ENCODE assay signal across 1 cellular context in the genomic region with DNA sequence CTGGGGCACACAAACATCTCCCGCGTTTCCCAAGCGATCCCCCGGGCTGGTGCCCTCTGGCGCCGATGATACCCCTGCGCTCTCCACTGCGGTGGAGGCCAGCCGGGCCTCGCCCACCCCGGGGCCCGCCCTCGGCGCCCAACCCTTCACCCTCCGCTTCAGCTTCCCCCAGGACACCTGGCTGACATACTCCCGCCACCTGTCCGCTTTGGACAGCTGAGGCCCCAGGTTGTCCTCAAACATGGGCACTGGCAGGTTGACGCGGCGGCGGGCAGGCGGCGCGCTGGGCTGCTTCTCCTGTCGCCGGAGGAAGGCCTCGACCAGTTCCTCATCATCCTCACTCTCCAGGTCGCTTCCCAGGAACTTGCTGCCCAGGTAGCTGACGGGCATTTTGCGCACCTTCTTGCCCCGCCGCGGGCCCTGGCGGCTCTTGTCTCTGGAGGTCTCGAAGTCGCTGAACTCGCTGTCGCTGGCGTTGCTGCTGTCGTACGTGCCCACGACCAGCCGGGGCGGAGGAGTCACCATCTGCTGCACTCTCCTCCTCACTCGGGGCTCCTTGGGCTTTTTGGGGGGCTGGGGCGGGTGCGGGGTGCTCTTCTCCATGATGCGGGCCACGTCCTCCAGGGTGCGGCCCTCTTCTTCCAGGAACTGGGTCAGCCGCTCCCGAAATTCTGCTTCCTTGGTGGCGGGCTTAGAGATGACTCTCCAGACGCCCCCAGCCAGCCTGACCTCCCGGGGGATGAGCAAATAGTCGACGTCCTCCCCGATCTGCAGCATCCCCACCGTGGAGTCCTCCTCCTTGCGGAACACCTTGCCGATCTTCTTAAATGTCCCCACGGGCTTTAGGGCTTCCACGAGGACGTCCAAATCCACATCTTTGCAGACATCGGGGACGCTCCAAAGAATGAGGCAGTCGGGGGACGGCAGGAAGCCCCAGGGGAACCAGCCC.
TF ChIP-seq lines count a peak whose summit lies in the region.

No MANE protein-coding gene starts in this region.

TF ChIP-seq in endothelial cell of umbilical vein, 7 proteins besides CTCF, POLR2A, EP300 and RAD21:
- TF ChIP-seq EZH2 (IDR thresholded peaks at IDR 0.05; ENCODE audit: borderline replicate concordance, low read depth, low read length, severe bottlenecking) (peak; percentile 76), FOS (IDR thresholded peaks at IDR 0.05; ENCODE audit: borderline replicate concordance, insufficient read depth, low read length) (no peak), MYC (IDR thresholded peaks at IDR 0.05; ENCODE audit: low read depth, low read length) (no peak)
